Comparison of ENCODE assay signal across 22 cellular contexts in the genomic region with DNA sequence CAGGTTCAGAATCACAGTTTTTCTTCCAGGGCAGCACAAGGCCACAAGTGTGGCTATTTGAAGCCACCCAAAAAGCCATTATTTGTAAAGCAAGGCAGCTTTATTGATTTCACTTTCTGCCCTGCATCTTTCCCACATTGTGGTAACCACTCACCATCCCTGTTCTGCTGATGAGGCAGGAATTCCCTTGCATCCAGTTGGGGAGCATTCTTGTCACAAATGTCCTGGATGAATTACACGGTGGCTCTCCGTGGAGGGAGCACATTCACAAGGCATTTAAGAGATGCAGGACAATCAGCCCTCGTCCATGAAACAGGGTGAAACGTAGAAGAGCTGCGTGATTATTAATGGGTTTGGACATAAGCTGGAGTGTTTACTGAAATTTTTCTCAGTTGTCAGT.
DNase-seq lines count a peak whose midpoint lies in the region; ATAC-seq, FAIRE-seq and TF ChIP-seq lines count a peak whose summit lies in the region.
"Had no signal": no experiment of that assay in that cellular context is flagged by ENCODE, and none has a peak within 500 bp of the region (broad histone marks: within the 10 kb centered on the region; RNA-seq: fewer than 3 reads in every experiment).

No MANE protein-coding gene starts in this region.

- H3K36me3 Mint-ChIP-seq in natural killer cell treated with Interleukin-12 subunit alpha and Interleukin-12 subunit beta and Interleukin-15 and Interleukin-18, amount 100 ng/mL, for 72 hours, result no peaks in the 10 kb centered on the region
- H3K36me3 Mint-ChIP-seq: CD14-positive monocyte had no signal

- H4K20me1 ChIP-seq in HepG2 (ENCODE audit: insufficient read depth, low read length), result no peaks in the 10 kb centered on the region

- FAIRE-seq in HepG2 (lab: Jason Lieb, UNC), result no peak
- FAIRE-seq: D721Med had no signal

- no peak for TF ChIP-seq CTCF in HepG2 (CRISPR knock-in tag; IDR thresholded peaks at IDR 0.05)
- TF ChIP-seq CTCF in right lobe of liver (IDR thresholded peaks at IDR 0.05), result no peak
- TF ChIP-seq CTCF in dorsolateral prefrontal cortex (IDR thresholded peaks at IDR 0.05 in 54 of 56, conservative IDR thresholded peaks at IDR 0.05 in 2 of 56; ENCODE audit: low read depth in 1 of 56, partially characterized antibody in 56 of 56), result no peak
- no peak for TF ChIP-seq CTCF in transverse colon (IDR thresholded peaks at IDR 0.05)
- TF ChIP-seq CTCF in GM20000 (IDR thresholded peaks at IDR 0.05; ENCODE audit: extremely low read depth, missing control alignments), result no peak

- no peaks in the 10 kb centered on the region for H3K27me3 Mint-ChIP-seq in natural killer cell treated with Interleukin-12 subunit alpha and Interleukin-12 subunit beta and Interleukin-15 and Interleukin-18, amount 100 ng/mL, for 72 hours
- H3K27me3 Mint-ChIP-seq: B cell had no signal

- no peak for TF ChIP-seq POLR2A in HepG2 (IDR thresholded peaks at IDR 0.05; ENCODE audit: insufficient read depth in 1 of 2, low read depth in 2 of 2, low read length in 2 of 2)
- TF ChIP-seq POLR2A in right lobe of liver (IDR thresholded peaks at IDR 0.05), result no peak
- TF ChIP-seq POLR2A in transverse colon (IDR thresholded peaks at IDR 0.05), result no peak

- peaks cover 46 to 64% of the 10 kb centered on the region in 2 donors for H3K4me1 Mint-ChIP-seq in natural killer cell treated with Interleukin-12 subunit alpha and Interleukin-12 subunit beta and Interleukin-15 and Interleukin-18, amount 100 ng/mL, for 72 hours (ENCODE audit: low read depth in 2 of 2)
- H3K4me1 Mint-ChIP-seq: B cell had no signal

- TF ChIP-seq EP300 in HepG2 (IDR thresholded peaks at IDR 0.05; ENCODE audit: low read depth in 2 of 2, low read length in 2 of 2), result no peak
- TF ChIP-seq EP300 in HepG2 (CRISPR knock-in tag; IDR thresholded peaks at IDR 0.05; ENCODE audit: borderline replicate concordance), result no peak
- no peak for TF ChIP-seq EP300 in transverse colon (IDR thresholded peaks at IDR 0.05; ENCODE audit: low read depth)

- 42% methylated on average over 3 of the region's 5 CpGs for WGBS in HepG2 (ENCODE audit: low lambda C conversion rate)
- WGBS in right lobe of liver (ENCODE audit: insufficient coverage, low coverage, low lambda C conversion rate, missing lambda C conversion rate), result 66% methylated on average over 5 of the region's 5 CpGs
- WGBS in transverse colon (ENCODE audit: low coverage in 1 of 2), 2 donors, result 85 to 92% methylated on average over 5 of the region's 5 CpGs

- intact Hi-C loops in HepG2 (cut with micrococcal nuclease; ENCODE audit: unreplicated experiment) (no loop called here), right lobe of liver (cut with DNase I) (no loop called here), dorsolateral prefrontal cortex (cut with DNase I) (loop anchor here (5.0 kb wide), 1 partner anchor 45 kb away; no protein-coding TSS in a partner anchor), transverse colon (cut with DNase I; ENCODE audit: low total_unique reads) (no loop called here)

- no peaks in the 10 kb centered on the region for H3K36me3 ChIP-seq in HepG2 (replicated peaks in 1 of 2; ENCODE audit: control insufficient read depth in 1 of 2, insufficient read depth in 2 of 2, low read length in 2 of 2)
- H3K36me3 ChIP-seq in right lobe of liver, result no peaks in the 10 kb centered on the region
- H3K36me3 ChIP-seq in transverse colon, result no peaks in the 10 kb centered on the region

- H3K27me3 ChIP-seq in HepG2 (ENCODE audit: control insufficient read depth in 1 of 2, insufficient read depth in 2 of 2, low read length in 2 of 2) (no peaks in the 10 kb centered on the region), right lobe of liver (no peaks in the 10 kb centered on the region), dorsolateral prefrontal cortex (no peaks in the 10 kb centered on the region), transverse colon (no peaks in the 10 kb centered on the region)

- H2AFZ ChIP-seq in HepG2 (ENCODE audit: low read length), result no peak overlapping the region

- H3K4me2 ChIP-seq in HepG2 (ENCODE audit: low read depth, low read length), result no peak overlapping the region
- H3K4me2 ChIP-seq: SK-N-SH had no signal

- TF ChIP-seq RAD21 in HepG2 (CRISPR knock-in tag; IDR thresholded peaks at IDR 0.05), result no peak

- H3K9me3 ChIP-seq in HepG2 (ENCODE audit: low read length) (no peaks in the 10 kb centered on the region), right lobe of liver (no peaks in the 10 kb centered on the region), transverse colon (no peaks in the 10 kb centered on the region)
- H3K9me3 ChIP-seq: SK-N-SH had no signal

- peak overlapping the region; percentile 91 to 95 for H3K27ac Mint-ChIP-seq in natural killer cell treated with Interleukin-12 subunit alpha and Interleukin-12 subunit beta and Interleukin-15 and Interleukin-18, amount 100 ng/mL, for 72 hours
- H3K27ac Mint-ChIP-seq: B cell, CD14-positive monocyte had no signal

- in situ Hi-C loops in HepG2 (cut with HindIII; ENCODE audit: extremely low pct_ligation_motif_present, low pct_unique_long_range_greater_than_20kb) (no loop called here), transverse colon (cut with MboI; ENCODE audit: low pct_ligation_motif_present in 1 of 4, low pct_unique_long_range_greater_than_20kb in 1 of 4, low sequenced_read_pairs in 3 of 4) (no loop called here)

- CTCF ChIA-PET in HepG2 (lab: Yijun Ruan, JAX; ENCODE audit: low intra/inter-chr PET ratio, low total read pairs), result no interaction called here

- POLR2A ChIA-PET in HepG2 (lab: Yijun Ruan, JAX), result no interaction called here

- no peaks in the 10 kb centered on the region for H3K79me2 ChIP-seq in HepG2 (ENCODE audit: insufficient read depth, low read length)

- H3K4me3 ChIP-seq in HepG2 (replicated peaks in 1 of 3; ENCODE audit: insufficient read depth in 1 of 3, low read depth in 2 of 3, low read length in 3 of 3), result no peak overlapping the region
- no peak overlapping the region for H3K4me3 ChIP-seq in right lobe of liver
- H3K4me3 ChIP-seq in dorsolateral prefrontal cortex, result no peak overlapping the region
- H3K4me3 ChIP-seq in transverse colon, result no peak overlapping the region

- H3K9me3 Mint-ChIP-seq in natural killer cell treated with Interleukin-12 subunit alpha and Interleukin-12 subunit beta and Interleukin-15 and Interleukin-18, amount 100 ng/mL, for 72 hours, result no peaks in the 10 kb centered on the region
- H3K9me3 Mint-ChIP-seq: CD14-positive monocyte had no signal

- no TSS peak for BruUV-seq in HepG2 (replicated peaks; lab: Mats Ljungman, UMichigan)

- H3K4me3 Mint-ChIP-seq in natural killer cell treated with Interleukin-12 subunit alpha and Interleukin-12 subunit beta and Interleukin-15 and Interleukin-18, amount 100 ng/mL, for 72 hours, result no peak overlapping the region
- H3K4me3 Mint-ChIP-seq: B cell, CD14-positive monocyte had no signal

- no peak overlapping the region for H3K27ac ChIP-seq in HepG2 (ENCODE audit: extremely low read length, insufficient read depth, low read length)
- no peak overlapping the region for H3K27ac ChIP-seq in right lobe of liver
- H3K27ac ChIP-seq in dorsolateral prefrontal cortex, result peak overlapping the region; percentile 83 to 99 (median 96)
- H3K27ac ChIP-seq in transverse colon, result no peak overlapping the region

- ATAC-seq in HepG2 (no peak), right lobe of liver (no peak)
- no peak for ATAC-seq in natural killer cell treated with Interleukin-12 subunit alpha and Interleukin-12 subunit beta and Interleukin-15 and Interleukin-18, amount 100 ng/mL, for 72 hours
- ATAC-seq: Panc1 had no signal

- no peak for DNase-seq in HepG2 (ENCODE audit: low spot score)
- DNase-seq in right lobe of liver, result no peak
- DNase-seq in dorsolateral prefrontal cortex, result no peak
- no peak for DNase-seq in natural killer cell treated with Interleukin-12 subunit alpha and Interleukin-12 subunit beta and Interleukin-15 and Interleukin-18, amount 100 ng/mL, for 72 hours (ENCODE audit: low spot score)
- no peak for DNase-seq in transverse colon
- no peak for DNase-seq in GM20000 (ENCODE audit: low spot score)
- DNase-seq in activated CD8-positive, alpha-beta memory T cell treated with anti-CD3 and anti-CD28 coated beads, Interleukin-2, amount 50 U/mL, for 4 hours, result no peak
- DNase-seq: 8988T; DMS79; H7; MV-4-11; NCI-H1105 treated with DMSO at 0.1 percent for 48 hours; NCI-H2029 treated with DMSO at 0.1 percent for 48 hours; NCI-H226; NCI-H774; NK-92 treated with Interleukin-12 subunit alpha and Interleukin-12 subunit beta, amount 100 ng/mL, for 24 hours; SIG-M5; SK-N-SH had no signal

- no peaks in the 10 kb centered on the region for H3K4me1 ChIP-seq in HepG2 (ENCODE audit: insufficient read depth, low read length)
- H3K4me1 ChIP-seq in right lobe of liver, result no peaks in the 10 kb centered on the region
- H3K4me1 ChIP-seq in transverse colon, result no peaks in the 10 kb centered on the region

- H3K9ac ChIP-seq in HepG2 (ENCODE audit: insufficient read depth, low read depth, low read length), result no peak overlapping the region
- H3K9ac ChIP-seq: SK-N-SH had no signal

TF ChIP-seq in HepG2, 621 proteins besides CTCF, POLR2A, EP300 and RAD21 (continues in another document):
- no peak for TF ChIP-seq ZNF282 (IDR thresholded peaks at IDR 0.05; ENCODE audit: partially characterized antibody)
- TF ChIP-seq ZBTB21 (CRISPR knock-in tag; IDR thresholded peaks at IDR 0.05), result no peak
- no peak for TF ChIP-seq RORA (CRISPR knock-in tag; IDR thresholded peaks at IDR 0.05)
- TF ChIP-seq ZFY (CRISPR knock-in tag; IDR thresholded peaks at IDR 0.05), result no peak
- TF ChIP-seq DDIT3 (CRISPR knock-in tag; IDR thresholded peaks at IDR 0.05), result no peak
- TF ChIP-seq MAFK (conservative IDR thresholded peaks at IDR 0.05 in 1 of 2, IDR thresholded peaks at IDR 0.05 in 1 of 2; ENCODE audit: low read length in 2 of 2), result peak in 1 of 2 experiments; percentile 31; a peak in 1 of 4 replicates

Comparison
In these comparisons a context has a peak if more than half of its experiments do, and no peak if none do; other contexts are left out.
1. H3K27ac ChIP-seq: peak in dorsolateral prefrontal cortex (59 of 59); none in HepG2 (single experiment), right lobe of liver (0 of 3) and transverse colon (0 of 4).
2. intact Hi-C loops: an anchor here in dorsolateral prefrontal cortex (5.0 kb wide); none called in HepG2, right lobe of liver and transverse colon.